In genomic region chr19:55116232-55117062, GRCh38 we compare ENCODE assay signal across 8 cellular contexts. TPM values are rescaled to one million over a fixed set of nuclear protein-coding genes. Genes with fewer than 3 reads are reported as not detected.
DNase-seq lines count a peak whose midpoint lies in the region; ATAC-seq and TF ChIP-seq lines count a peak whose summit lies in the region.

No MANE protein-coding gene starts in this region.

- no peaks in the 10 kb centered on the region for H3K27me3 Mint-ChIP-seq in Calu3 (ENCODE audit: unreplicated experiment)
- no peaks in the 10 kb centered on the region for H3K27me3 Mint-ChIP-seq in T-helper 1 cell treated with Interleukin-12 subunit alpha and Interleukin-12 subunit beta and Interleukin-4 antibody, amounts not matched to agents 30 μg/mL and 1 μg/mL, for 36 hours (ENCODE audit: low read depth)
- H3K27me3 Mint-ChIP-seq in brain: peaks cover 22% of the 10 kb centered on the region

- ATAC-seq in GM19397 (IDR thresholded peaks at IDR 0.05; ENCODE audit: unreplicated experiment): no peak

- H3K36me3 Mint-ChIP-seq in Calu3 (ENCODE audit: insufficient read depth, unreplicated experiment): peaks cover 28% of the 10 kb centered on the region
- H3K36me3 Mint-ChIP-seq in T-helper 1 cell treated with Interleukin-12 subunit alpha and Interleukin-12 subunit beta and Interleukin-4 antibody, amounts not matched to agents 30 μg/mL and 1 μg/mL, for 36 hours (ENCODE audit: low read depth): peaks cover 4% of the 10 kb centered on the region
- H3K36me3 Mint-ChIP-seq in brain: no peaks in the 10 kb centered on the region

- TF ChIP-seq CTCF in Calu3 (IDR thresholded peaks at IDR 0.05; ENCODE audit: unreplicated experiment) (no peak), HL-60 (IDR thresholded peaks at IDR 0.05; ENCODE audit: insufficient read depth, low read length) (no peak), brain (conservative IDR thresholded peaks at IDR 0.05) (no peak), retinal pigment epithelial cell (conservative IDR thresholded peaks at IDR 0.05; ENCODE audit: low read depth, low read length) (peak; percentile 1)

- H3K36me3 ChIP-seq in iPS DF 6.9 (ENCODE audit: control insufficient read depth, insufficient read depth, low read length): peaks cover 4% of the 10 kb centered on the region; the same call in 1 of the 2 replicates

- H3K9me3 ChIP-seq in iPS DF 6.9 (ENCODE audit: control insufficient read depth, insufficient read depth, low read length): no peaks in the 10 kb centered on the region

- H3K27ac ChIP-seq in HL-60 (replicated peaks) (peak overlapping the region; percentile 65), iPS DF 6.9 (ENCODE audit: low read length) (no peak overlapping the region)

- no CpG with 5 or more reads among the region's 32 CpGs for WGBS in iPS DF 6.9 (ENCODE audit: insufficient coverage, insufficient read length)

- H3K9me3 Mint-ChIP-seq in Calu3 (ENCODE audit: low read depth, unreplicated experiment) (no peaks in the 10 kb centered on the region), brain (peaks cover 0 to 4% (median 0%) of the 10 kb centered on the region in 5 experiments)
- H3K9me3 Mint-ChIP-seq in T-helper 1 cell treated with Interleukin-12 subunit alpha and Interleukin-12 subunit beta and Interleukin-4 antibody, amounts not matched to agents 30 μg/mL and 1 μg/mL, for 36 hours: no peaks in the 10 kb centered on the region

- H3K27me3 ChIP-seq in HL-60 (ENCODE audit: insufficient read depth, poor library complexity, severe bottlenecking) (no peaks in the 10 kb centered on the region), iPS DF 6.9 (ENCODE audit: control insufficient read depth, insufficient read depth, low read length) (no peaks in the 10 kb centered on the region)

- peak; percentile 28 for DNase-seq in Calu3
- DNase-seq in HL-60 (ENCODE audit: low read depth in 1 of 2, low spot score in 1 of 2): peak; percentile 81 to 87
- DNase-seq in iPS DF 6.9 (ENCODE audit: low read depth, low spot score): no peak
- no peak for DNase-seq in retinal pigment epithelial cell (ENCODE audit: low read depth)
- DNase-seq in NCI-H187 (lab: John Stamatoyannopoulos, UW): no peak

- peaks cover 2% of the 10 kb centered on the region; the same call in 1 of the 2 replicates for H3K4me1 ChIP-seq in iPS DF 6.9 (ENCODE audit: control insufficient read depth, insufficient read depth, low read length)

- H3K4me1 Mint-ChIP-seq in Calu3 (ENCODE audit: low read depth, unreplicated experiment) (peaks cover 22% of the 10 kb centered on the region), brain (peaks cover 51% of the 10 kb centered on the region)
- H3K4me1 Mint-ChIP-seq in T-helper 1 cell treated with Interleukin-12 subunit alpha and Interleukin-12 subunit beta and Interleukin-4 antibody, amounts not matched to agents 30 μg/mL and 1 μg/mL, for 36 hours (ENCODE audit: low read depth): peaks cover 28% of the 10 kb centered on the region

- BruUV-seq in Calu3 (replicated peaks; lab: Mats Ljungman, UMichigan): TSS peak; percentile 50

- H3K4me3 ChIP-seq in HL-60 (replicated peaks; ENCODE audit: insufficient read depth, low read length): peak overlapping the region; percentile 71
- peak overlapping the region; percentile 86 for H3K4me3 ChIP-seq in iPS DF 6.9 (ENCODE audit: low read length)
- peak overlapping the region; percentile 93 for H3K4me3 ChIP-seq in retinal pigment epithelial cell (ENCODE audit: low read length)

- CTCF ChIA-PET in Calu3 (lab: Charles Lee): interaction anchor here (0.5 to 0.9 kb wide), 3 partner anchors 25 to 773 kb away, joined by 3 to 5 read pairs (median 4); no protein-coding TSS in a partner anchor

- H3K27ac Mint-ChIP-seq in Calu3 (ENCODE audit: unreplicated experiment) (peak overlapping the region; percentile 84), brain (peak overlapping the region; percentile 93 to 96 (median 95))
- peak overlapping the region; percentile 96 for H3K27ac Mint-ChIP-seq in T-helper 1 cell treated with Interleukin-12 subunit alpha and Interleukin-12 subunit beta and Interleukin-4 antibody, amounts not matched to agents 30 μg/mL and 1 μg/mL, for 36 hours

- H3K4me3 Mint-ChIP-seq in Calu3 (ENCODE audit: low read depth, unreplicated experiment) (peak overlapping the region; percentile 83), brain (peak overlapping the region; percentile 92 to 98 (median 96))
- peak overlapping the region; percentile 100 for H3K4me3 Mint-ChIP-seq in T-helper 1 cell treated with Interleukin-12 subunit alpha and Interleukin-12 subunit beta and Interleukin-4 antibody, amounts not matched to agents 30 μg/mL and 1 μg/mL, for 36 hours

- intact Hi-C loops in Calu3 (cut with micrococcal nuclease; ENCODE audit: unreplicated experiment): loop anchor here (2.0 kb wide), 1 partner anchor 54 kb away; the partner anchor contains the start of gene RDH13

RNA-seq across cellular contexts. Expression of gene PPP1R12C, which starts 1.0 kb away (rescaled TPM):
- total RNA-seq in Calu3 (2022): 140 and 151 TPM in 2 replicates
- 56.9 TPM for polyA plus RNA-seq in brain (ENCODE audit: insufficient read depth, low read depth, low replicate concordance)

RNA-seq across cellular contexts. Expression of gene TNNT1, which starts 32.6 kb away (rescaled TPM):
- 48.8 and 53.7 TPM in 2 replicates for total RNA-seq in Calu3 (2022)
- polyA plus RNA-seq in brain (ENCODE audit: insufficient read depth, low read depth, low replicate concordance): 5.7 TPM

RNA-seq across cellular contexts. Expression of gene EPS8L1, which starts 40.8 kb away (rescaled TPM):
- 97.3 and 147 TPM in 2 replicates for total RNA-seq in Calu3 (2022)
- 5.5 TPM for polyA plus RNA-seq in brain (ENCODE audit: insufficient read depth, low read depth, low replicate concordance)

RNA-seq across cellular contexts. Expression of gene TNNI3, which starts 41.1 kb away (rescaled TPM):
- total RNA-seq in Calu3 (2022): 1.3 and 2.5 TPM in 2 replicates
- polyA plus RNA-seq in brain (ENCODE audit: insufficient read depth, low read depth, low replicate concordance): not detected

RNA-seq across cellular contexts. Expression of gene DNAAF3, which starts 50.0 kb away (rescaled TPM):
- total RNA-seq in Calu3 (2022): 10.3 and 13.1 TPM in 2 replicates
- 0.64 TPM for polyA plus RNA-seq in brain (ENCODE audit: insufficient read depth, low read depth, low replicate concordance)

Comparison
In these comparisons a context has a peak if more than half of its experiments do, and no peak if none do; other contexts are left out.
1. DNase-seq: peak in Calu3 (single experiment) and HL-60 (2 of 2); none in iPS DF 6.9 (single experiment), retinal pigment epithelial cell (single experiment) and NCI-H187 (0 of 2).
2. Peak in every context shown above with its lines, with median percentiles within 50 percentile points of each other: H3K27ac Mint-ChIP-seq, H3K4me3 Mint-ChIP-seq and H3K4me3 ChIP-seq.